ENCODE assay signal across 8 cellular contexts in the genomic region with DNA sequence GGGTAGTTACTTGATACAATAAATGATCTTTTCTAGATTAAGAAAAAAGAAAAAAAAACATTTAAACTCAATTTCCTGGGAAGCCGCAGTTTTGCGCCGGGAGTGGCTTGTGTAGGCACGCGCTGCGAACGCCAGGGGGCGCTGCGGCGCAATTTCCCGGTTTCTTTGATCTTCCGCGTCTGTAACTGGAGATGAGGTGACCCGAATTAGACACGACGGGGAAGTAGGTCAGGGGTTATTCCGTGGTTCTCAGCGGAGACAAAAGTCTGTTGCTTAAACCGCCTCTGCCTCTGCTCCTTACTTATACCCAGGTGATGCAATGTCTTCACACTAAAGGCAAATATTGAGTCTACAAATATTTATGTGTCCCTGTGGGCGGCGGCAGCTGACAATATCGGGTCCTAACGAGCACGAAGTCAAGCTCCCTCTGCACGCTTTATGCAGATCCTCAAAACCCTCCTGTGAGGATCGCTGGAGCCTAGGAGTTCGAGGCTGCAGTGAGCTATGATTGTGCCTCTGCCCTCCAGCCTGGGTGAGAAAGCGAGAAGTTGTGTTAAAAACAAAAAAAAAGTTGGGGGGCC. TPM values are rescaled to one million over a fixed set of nuclear protein-coding genes. Genes with fewer than 3 reads are reported as not detected.
A peak's percentile ranks its signal among the peaks of the same experiment; 100 is the strongest.
DNase-seq lines count a peak whose midpoint lies in the region; ATAC-seq, FAIRE-seq and TF ChIP-seq lines count a peak whose summit lies in the region.

No MANE protein-coding gene starts in this region.

- H4K20me1 ChIP-seq in MM.1S (ENCODE audit: insufficient read depth, low read length) = no peaks in the 10 kb centered on the region

- H3K27me3 ChIP-seq in MM.1S (replicated peaks; ENCODE audit: insufficient read depth, low read length) (peaks cover 54% of the 10 kb centered on the region), SJSA1 (replicated peaks) (peaks cover 18% of the 10 kb centered on the region), foreskin keratinocyte (peaks cover 4% of the 10 kb centered on the region), neutrophil (no peaks in the 10 kb centered on the region)

- H3F3A ChIP-seq in MM.1S (ENCODE audit: insufficient read depth, low read length) = no peaks in the 10 kb centered on the region

- H3K79me2 ChIP-seq in MM.1S (ENCODE audit: low read length) = no peaks in the 10 kb centered on the region

- DNase-seq in MM.1S = peak; percentile 87
- DNase-seq in SJSA1 (ENCODE audit: low read depth in 1 of 2, low spot score in 2 of 2) = peak; percentile 56 to 63
- peak; percentile 83 for DNase-seq in activated gamma-delta T cell treated with anti-CD3 and anti-CD28 coated beads, Interleukin-2, amount 50 U/mL, for 16 hours (ENCODE audit: low read depth)
- peak; percentile 30 to 51 for DNase-seq in foreskin keratinocyte
- peak in 42 of 49 donors; percentile 11 to 84 (median 56) for DNase-seq in substantia nigra (lab: John Stamatoyannopoulos, UW)
- no peak for DNase-seq in OCI-M2 (lab: John Stamatoyannopoulos, UW; ENCODE audit: unreplicated experiment)

- H3K9me2 ChIP-seq in MM.1S (replicated peaks; ENCODE audit: insufficient read depth, low read length) = no peaks in the 10 kb centered on the region

- peak; percentile 89 for FAIRE-seq in G401.6 (lab: Jason Lieb, UNC)

- H3K36me3 ChIP-seq in MM.1S (replicated peaks; ENCODE audit: insufficient read depth, low read length) = no peaks in the 10 kb centered on the region
- no peaks in the 10 kb centered on the region for H3K36me3 ChIP-seq in SJSA1
- peaks cover 16% of the 10 kb centered on the region for H3K36me3 ChIP-seq in neutrophil

- no peak overlapping the region for H3K9ac ChIP-seq in MM.1S (ENCODE audit: low read length)

- H3K4me1 ChIP-seq in MM.1S (ENCODE audit: low read length) = no peaks in the 10 kb centered on the region
- H3K4me1 ChIP-seq in SJSA1 (replicated peaks) = peaks cover 3% of the 10 kb centered on the region; the same call in 1 of the 2 replicates
- H3K4me1 ChIP-seq in foreskin keratinocyte = no peaks in the 10 kb centered on the region
- peaks cover 55 to 56% of the 10 kb centered on the region in 2 experiments for H3K4me1 ChIP-seq in neutrophil (ENCODE audit: control insufficient read depth in 1 of 2, insufficient read depth in 1 of 2, low read depth in 1 of 2, low read length in 1 of 2)

- peak overlapping the region; percentile 52 for H3K4me2 ChIP-seq in MM.1S (ENCODE audit: low read depth, low read length)

- peak overlapping the region; percentile 50 for H2AFZ ChIP-seq in MM.1S (ENCODE audit: low read length)

- ATAC-seq in foreskin keratinocyte = peak; percentile 55

- H3K9me3 ChIP-seq in MM.1S (replicated peaks; ENCODE audit: insufficient read depth, low read length) (no peaks in the 10 kb centered on the region), SJSA1 (replicated peaks) (no peaks in the 10 kb centered on the region), neutrophil (no peaks in the 10 kb centered on the region)

- peak; percentile 96 for TF ChIP-seq CTCF in MM.1S (IDR thresholded peaks at IDR 0.05; ENCODE audit: low read length)
- peak; percentile 98 for TF ChIP-seq CTCF in foreskin keratinocyte (conservative IDR thresholded peaks at IDR 0.05)
- TF ChIP-seq CTCF in neutrophil (IDR thresholded peaks at IDR 0.05) = peak; percentile 98

- no peak overlapping the region for H3K27ac ChIP-seq in MM.1S (ENCODE audit: low read length)
- H3K27ac ChIP-seq in SJSA1 = no peak overlapping the region
- H3K27ac ChIP-seq in foreskin keratinocyte = no peak overlapping the region
- peak overlapping the region; percentile 91 for H3K27ac ChIP-seq in neutrophil
- H3K27ac ChIP-seq in substantia nigra (ENCODE audit: low read depth, low read length, poor library complexity, severe bottlenecking) = no peak overlapping the region

- H3K4me3 ChIP-seq in MM.1S (ENCODE audit: low read length) (peak overlapping the region; percentile 18; the same call in 1 of the 2 replicates), SJSA1 (no peak overlapping the region), neutrophil (ENCODE audit: low read depth in 1 of 2, low read length in 1 of 2) (peak overlapping the region; percentile 51 to 55)

RNA-seq across cellular contexts. Expression of gene STXBP2, which starts 15.2 kb away (rescaled TPM):
- total RNA-seq in SJSA1 (2014; rRNA removed; shearing (Covaris generic)) = 0.13 TPM in 1 of 2 replicates, not detected in the other
- total RNA-seq in foreskin keratinocyte = 43.0 TPM in 2 replicates
- polyA plus RNA-seq in foreskin keratinocyte = 66.1 and 75.9 TPM in 2 replicates

RNA-seq across cellular contexts. Expression of gene RETN, which starts 16.7 kb away (rescaled TPM):
- total RNA-seq in SJSA1 (2014; rRNA removed; shearing (Covaris generic)) = not detected in 2 replicates
- not detected in 2 replicates for total RNA-seq in foreskin keratinocyte
- not detected in 2 replicates for polyA plus RNA-seq in foreskin keratinocyte

RNA-seq across cellular contexts. Expression of gene PCP2, which starts 18.6 kb away (rescaled TPM):
- total RNA-seq in SJSA1 (2014; rRNA removed; shearing (Covaris generic)) = not detected in 2 replicates
- total RNA-seq in foreskin keratinocyte = 0.25 TPM in 1 of 2 replicates, not detected in the other
- polyA plus RNA-seq in foreskin keratinocyte = 0.29 TPM in 1 of 2 replicates, not detected in the other

RNA-seq across cellular contexts. Expression of gene PET100, which starts 22.6 kb away (rescaled TPM):
- 32.5 and 68.2 TPM in 2 replicates for total RNA-seq in SJSA1 (2014; rRNA removed; shearing (Covaris generic))
- total RNA-seq in foreskin keratinocyte = 40.5 and 62.6 TPM in 2 replicates
- 77.0 and 87.5 TPM in 2 replicates for polyA plus RNA-seq in foreskin keratinocyte

RNA-seq across cellular contexts. Expression of gene XAB2, which starts 22.8 kb away (rescaled TPM):
- 32.0 and 35.0 TPM in 2 replicates for total RNA-seq in SJSA1 (2014; rRNA removed; shearing (Covaris generic))
- 36.1 and 40.0 TPM in 2 replicates for total RNA-seq in foreskin keratinocyte
- polyA plus RNA-seq in foreskin keratinocyte = 33.5 and 34.7 TPM in 2 replicates

Comparison
In these comparisons a context has a peak if more than half of its experiments do, and no peak if none do; other contexts are left out.
1. RNA of gene STXBP2, which starts 15.2 kb away (total RNA-seq): 43.0 TPM in foreskin keratinocyte; 0.13 TPM in SJSA1; every median in the first group is over 10 times any median in the second.
2. Peak in every context shown above with its lines, with median percentiles within 50 percentile points of each other: CTCF ChIP-seq.